Comparison of ENCODE assay signal across 7 cellular contexts in genomic region chr2:37414470-37414949, GRCh38.
DNase-seq lines count a peak whose midpoint lies in the region; ATAC-seq, FAIRE-seq and TF ChIP-seq lines count a peak whose summit lies in the region.

No MANE protein-coding gene starts in this region.

- CTCF ChIA-PET in GM12878 (lab: Yijun Ruan, JAX) = interaction anchor here (0.6 to 12.6 kb wide), 62 partner anchors 10 to 860 kb away, joined by 3 to 336 read pairs (median 5); no protein-coding TSS in a partner anchor

- peak; percentile 89 for FAIRE-seq in GM12878 (lab: Jason Lieb, UNC)

- RAD21 ChIA-PET in GM12878 (lab: Charles Lee; ENCODE audit: unreplicated experiment) = interaction anchor here (0.6 to 11.7 kb wide), 54 partner anchors 9 to 861 kb away, joined by 3 to 291 read pairs (median 6); partner anchors contain the start of gene CDC42EP3

- TF ChIP-seq POLR2A in GM12878 (IDR thresholded peaks at IDR 0.05; ENCODE audit: low read depth, low read length) (no peak), spleen (IDR thresholded peaks at IDR 0.05) (no peak)

- POLR2A ChIA-PET in GM12878 (lab: Charles Lee) = interaction anchor here (0.5 to 1.5 kb wide), 6 partner anchors 156 to 457 kb away, joined by 3 to 6 read pairs (median 5); no protein-coding TSS in a partner anchor

- intact Hi-C loops in GM12878 (cut with micrococcal nuclease; ENCODE audit: unreplicated experiment) (loop anchor here (1.0 to 5.0 kb wide), 7 partner anchors 157 to 478 kb away; partner anchors contain the start of gene CDC42EP3), spleen (cut with DNase I; ENCODE audit: low total_unique reads) (loop anchor here (2.0 to 5.0 kb wide), 2 partner anchors 418 to 463 kb away; no protein-coding TSS in a partner anchor)

- no peaks in the 10 kb centered on the region for H3K36me3 ChIP-seq in GM12878 (ENCODE audit: control insufficient read depth in 2 of 2, insufficient read depth in 2 of 2, low read length in 1 of 2)
- H3K36me3 ChIP-seq in spleen = no peaks in the 10 kb centered on the region

- TF ChIP-seq RAD21 in GM12878 (IDR thresholded peaks at IDR 0.05; ENCODE audit: insufficient read depth, low read depth, low read length) = peak; percentile 100

- no peaks in the 10 kb centered on the region for H3K79me2 ChIP-seq in GM12878 (ENCODE audit: control insufficient read depth, insufficient read depth, low read length)

- H3K27me3 ChIP-seq in GM12878 (replicated peaks in 1 of 2; ENCODE audit: control insufficient read depth in 2 of 2, insufficient read depth in 2 of 2, low read length in 1 of 2) (no peaks in the 10 kb centered on the region), spleen (replicated peaks in 1 of 7) (no peaks in the 10 kb centered on the region)

- ATAC-seq in HG03108 (IDR thresholded peaks at IDR 0.05; ENCODE audit: unreplicated experiment) (peak; percentile 67), GM12878 (peak; percentile 94)

- peak; percentile 88 to 99 (median 98); a peak in 5 of 6 replicates for TF ChIP-seq CTCF in GM12878 (IDR thresholded peaks at IDR 0.05 in 2 of 3, conservative IDR thresholded peaks at IDR 0.05 in 1 of 3; ENCODE audit: control insufficient read depth in 2 of 3, extremely low read depth in 1 of 3, insufficient read depth in 1 of 3, low read depth in 3 of 3, low read length in 3 of 3)
- TF ChIP-seq CTCF in spleen (IDR thresholded peaks at IDR 0.05 in 8 of 11, conservative IDR thresholded peaks at IDR 0.05 in 3 of 11) = peak; percentile 40 to 87 (median 75)

- BruUV-seq in GM12878 (replicated peaks; lab: Mats Ljungman, UMichigan) = no TSS peak

- peak overlapping the region; percentile 1; the same call in 1 of the 2 replicates for H3K4me2 ChIP-seq in GM12878 (ENCODE audit: control insufficient read depth, insufficient read depth)

- in situ Hi-C loops in GM12878 (cut with MboI) = loop anchor here (5.0 kb wide), 2 partner anchors 253 to 418 kb away; no protein-coding TSS in a partner anchor

- no peaks in the 10 kb centered on the region for H4K20me1 ChIP-seq in GM12878 (ENCODE audit: control insufficient read depth, insufficient read depth)

- no peak for TF ChIP-seq EP300 in GM12878 (IDR thresholded peaks at IDR 0.05; ENCODE audit: borderline replicate concordance in 1 of 2, control insufficient read depth in 1 of 2, low read depth in 2 of 2, low read length in 2 of 2)

- peak overlapping the region; percentile 11 for H2AFZ ChIP-seq in GM12878 (ENCODE audit: control insufficient read depth, low read depth, low read length)

- peaks cover 4% of the 10 kb centered on the region; the same call in 1 of the 2 replicates for H3K4me1 ChIP-seq in GM12878 (ENCODE audit: control insufficient read depth, insufficient read depth, low read length)
- H3K4me1 ChIP-seq in spleen = peaks cover 0 to 13% (median 8%) of the 10 kb centered on the region in 6 donors

- DNase-seq in GDM1 (lab: John Stamatoyannopoulos, UW) (peak; percentile 55), NCI-H69 (lab: John Stamatoyannopoulos, UW) (peak; percentile 75), GM12878 (ENCODE audit: low read depth, low spot score) (peak; percentile 53), iPS-NIHi7 (ENCODE audit: extremely low spot score) (peak; percentile 72), spleen (no peak), islet precursor cell (no peak)

- SMC1A ChIA-PET in GM12878 (lab: Charles Lee; ENCODE audit: uncharacterized antibody, unreplicated experiment) = interaction anchor here (0.6 to 13.2 kb wide), 64 partner anchors 10 to 1537 kb away, joined by 3 to 351 read pairs (median 6); no protein-coding TSS in a partner anchor

- H3K9me3 ChIP-seq in GM12878 (replicated peaks; ENCODE audit: control insufficient read depth, insufficient read depth, low read length) = no peaks in the 10 kb centered on the region
- no peaks in the 10 kb centered on the region for H3K9me3 ChIP-seq in spleen

- no peak overlapping the region for H3K9ac ChIP-seq in GM12878 (ENCODE audit: control insufficient read depth, insufficient read depth, low read length)

- no peak overlapping the region for H3K4me3 ChIP-seq in GM12878
- H3K4me3 ChIP-seq in spleen = no peak overlapping the region

- WGBS in GM12878 (ENCODE audit: insufficient coverage, insufficient replicate concordance, low lambda C conversion rate, missing lambda C conversion rate) = 28% methylated on average over 8 of the region's 8 CpGs
- WGBS in spleen, 5 donors = 24 to 33% (median 27%) methylated on average over 8 of the region's 8 CpGs

- no peak overlapping the region for H3K27ac ChIP-seq in GM12878 (ENCODE audit: control insufficient read depth, insufficient read depth)
- H3K27ac ChIP-seq in spleen = no peak overlapping the region

TF ChIP-seq in GM12878, 131 proteins besides CTCF, POLR2A, EP300 and RAD21 (continues in another document):
- TF ChIP-seq ELK1 (IDR thresholded peaks at IDR 0.05; ENCODE audit: low read depth, low read length) = no peak
- TF ChIP-seq BHLHE40 (IDR thresholded peaks at IDR 0.05; ENCODE audit: borderline replicate concordance in 1 of 2, low read depth in 2 of 2, low read length in 1 of 2) = 0 out of 4 replicates have a peak, but pooled peaks of 1 of the 2 experiments have one; percentile 45
- no peak for TF ChIP-seq MAX (IDR thresholded peaks at IDR 0.05; ENCODE audit: low read depth, low read length)
- 0 out of 2 replicates have a peak, but pooled peaks have one; percentile 48 for TF ChIP-seq CBX5 (IDR thresholded peaks at IDR 0.05; ENCODE audit: low read depth)
- TF ChIP-seq TAF1 (IDR thresholded peaks at IDR 0.05; ENCODE audit: borderline replicate concordance, low read depth, low read length) = no peak
- TF ChIP-seq DPF2 (IDR thresholded peaks at IDR 0.05) = no peak
- TF ChIP-seq IRF3 (IDR thresholded peaks at IDR 0.05) = no peak
- no peak for TF ChIP-seq BRCA1 (IDR thresholded peaks at IDR 0.05; ENCODE audit: low read depth, low read length)
- no peak for TF ChIP-seq BCL3 (IDR thresholded peaks at IDR 0.05; ENCODE audit: borderline replicate concordance, insufficient read depth, low read depth, low read length, poor library complexity, severe bottlenecking)
- TF ChIP-seq ZNF592 (IDR thresholded peaks at IDR 0.05) = peak; percentile 69
- no peak for TF ChIP-seq KLF5 (IDR thresholded peaks at IDR 0.05; ENCODE audit: partially characterized antibody)

Comparison
In these comparisons a context has a peak if more than half of its experiments do, and no peak if none do; other contexts are left out.
1. DNase-seq: peak in GDM1 (single experiment), NCI-H69 (single experiment), GM12878 (single experiment) and iPS-NIHi7 (single experiment); none in spleen (single experiment) and islet precursor cell (single experiment).